In the genomic region with DNA sequence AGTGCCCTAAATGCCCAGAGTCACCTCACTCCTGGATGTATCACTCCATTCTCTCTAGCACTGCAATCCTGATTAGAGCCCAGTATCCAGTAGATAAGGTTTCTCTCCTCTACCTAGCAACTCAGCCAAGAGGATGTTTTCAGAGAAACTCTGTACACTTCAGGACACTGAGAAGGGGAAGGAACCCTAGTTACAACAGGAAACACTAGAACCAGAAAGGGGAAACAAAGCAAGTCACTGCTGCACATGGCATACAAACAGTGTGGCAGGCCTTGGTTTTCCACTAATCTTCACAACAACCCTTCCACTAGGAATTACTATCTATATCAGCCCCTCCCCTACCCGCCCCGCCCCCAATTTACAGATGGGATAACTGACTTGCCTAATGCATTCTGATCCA, we compare ENCODE assay signal across 12 cellular contexts. TPM values are rescaled to one million over a fixed set of nuclear protein-coding genes. Genes with fewer than 3 reads are reported as not detected.
A peak's percentile ranks its signal among the peaks of the same experiment; 100 is the strongest.
DNase-seq lines count a peak whose midpoint lies in the region; ATAC-seq and TF ChIP-seq lines count a peak whose summit lies in the region.
"Had no signal": no experiment of that assay in that cellular context is flagged by ENCODE, and none has a peak within 500 bp of the region (broad histone marks: within the 10 kb centered on the region; RNA-seq: fewer than 3 reads in every experiment).

No MANE protein-coding gene starts in this region.

- 92% methylated on average over 2 of the region's 2 CpGs; no CpG with 5 or more reads in 1 of the 2 experiments for WGBS in endodermal cell (ENCODE audit: insufficient coverage in 1 of 2, insufficient read length in 1 of 2), 2 experiments

- H3K4me3 ChIP-seq in OCI-LY7 (ENCODE audit: low read depth, low read length, poor library complexity, severe bottlenecking): peak overlapping the region; percentile 88
- H3K4me3 ChIP-seq in endodermal cell (ENCODE audit: low read length): no peak overlapping the region

- H3K27ac ChIP-seq in OCI-LY7 (ENCODE audit: low read depth, low read length, poor library complexity, severe bottlenecking) (no peak overlapping the region), endodermal cell (ENCODE audit: low read depth, low read length) (no peak overlapping the region)
- H3K27ac ChIP-seq: esophagus squamous epithelium had no signal

- ATAC-seq in stimulated activated effector memory CD8-positive, alpha-beta T cell treated with anti-CD3 and anti-CD28 coated beads, Interleukin-12 subunit alpha, Interleukin-12 subunit beta, amount 100 ng/mL, for 72 hours: no peak
- ATAC-seq in HG02884 (IDR thresholded peaks at IDR 0.05; ENCODE audit: unreplicated experiment) (no peak), GM19452 (IDR thresholded peaks at IDR 0.05; ENCODE audit: unreplicated experiment) (no peak), GM18519 (IDR thresholded peaks at IDR 0.05; ENCODE audit: low FRiP score, unreplicated experiment) (no peak)

- H3K36me3 ChIP-seq in OCI-LY7 (ENCODE audit: insufficient read depth, low read length) (peaks cover 13% of the 10 kb centered on the region), endodermal cell (ENCODE audit: control insufficient read depth, insufficient read depth, low read length) (peaks cover 9% of the 10 kb centered on the region)

- H3K4me1 Mint-ChIP-seq in activated T-cell treated with anti-CD3 and anti-CD28 coated beads, Interleukin-2, amount 50 U/mL, for 24 hours (ENCODE audit: low read depth): peaks cover 56% of the 10 kb centered on the region
- H3K4me1 Mint-ChIP-seq in endodermal cell: peaks cover 21% of the 10 kb centered on the region
- peaks cover 33% of the 10 kb centered on the region for H3K4me1 Mint-ChIP-seq in stimulated activated effector memory CD8-positive, alpha-beta T cell treated with anti-CD3 and anti-CD28 coated beads, Interleukin-12 subunit alpha, Interleukin-12 subunit beta, amount 100 ng/mL, for 72 hours

- H3K9ac ChIP-seq in endodermal cell (ENCODE audit: extremely low read depth, low read length, poor library complexity, severe bottlenecking): no peak overlapping the region

- H4K20me1 ChIP-seq in OCI-LY7 (ENCODE audit: insufficient read depth, low read length): peaks cover 6% of the 10 kb centered on the region; the same call in 1 of the 2 replicates

- CTCF ChIA-PET in OCI-LY7 (lab: Charles Lee; ENCODE audit: unreplicated experiment): no interaction called here

- peaks cover 26% of the 10 kb centered on the region for H3K79me2 ChIP-seq in OCI-LY7 (ENCODE audit: insufficient read depth, low read depth, low read length)

- H3K27me3 ChIP-seq in endodermal cell (ENCODE audit: control insufficient read depth, insufficient read depth, low read length, poor library complexity, severe bottlenecking): peaks cover 51% of the 10 kb centered on the region
- H3K27me3 ChIP-seq: BE2C, esophagus squamous epithelium had no signal

- H3K27me3 Mint-ChIP-seq in activated T-cell treated with anti-CD3 and anti-CD28 coated beads, Interleukin-2, amount 50 U/mL, for 24 hours: no peaks in the 10 kb centered on the region
- H3K27me3 Mint-ChIP-seq in endodermal cell (ENCODE audit: insufficient read depth): peaks cover 34% of the 10 kb centered on the region

- POLR2A ChIA-PET in OCI-LY7 (lab: Charles Lee): no interaction called here

- intact Hi-C loops in OCI-LY7 (cut with micrococcal nuclease; ENCODE audit: unreplicated experiment): loop anchor here (10.0 kb wide), 1 partner anchor 296 kb away; a partner anchor contains a TSS

- H3K4me1 ChIP-seq in OCI-LY7 (ENCODE audit: insufficient read depth, low read length, poor library complexity, severe bottlenecking) (peaks cover 22% of the 10 kb centered on the region), endodermal cell (ENCODE audit: control insufficient read depth, insufficient read depth, low read length) (no peaks in the 10 kb centered on the region)
- H3K4me1 ChIP-seq: BE2C had no signal

- H3K4me2 ChIP-seq in OCI-LY7 (ENCODE audit: low read length): peak overlapping the region; percentile 92

- no peaks in the 10 kb centered on the region for H3K9me2 ChIP-seq in OCI-LY7 (ENCODE audit: insufficient read depth, low read length)

- H3K36me3 Mint-ChIP-seq in activated T-cell treated with anti-CD3 and anti-CD28 coated beads, Interleukin-2, amount 50 U/mL, for 24 hours (ENCODE audit: low read depth): peaks cover 49% of the 10 kb centered on the region
- peaks cover 8% of the 10 kb centered on the region for H3K36me3 Mint-ChIP-seq in endodermal cell (ENCODE audit: low read depth)
- H3K36me3 Mint-ChIP-seq in stimulated activated effector memory CD8-positive, alpha-beta T cell treated with anti-CD3 and anti-CD28 coated beads, Interleukin-12 subunit alpha, Interleukin-12 subunit beta, amount 100 ng/mL, for 72 hours: peaks cover 22% of the 10 kb centered on the region

- H3K9me3 Mint-ChIP-seq in activated T-cell treated with anti-CD3 and anti-CD28 coated beads, Interleukin-2, amount 50 U/mL, for 24 hours: no peaks in the 10 kb centered on the region
- H3K9me3 Mint-ChIP-seq in endodermal cell: no peaks in the 10 kb centered on the region
- H3K9me3 Mint-ChIP-seq in stimulated activated effector memory CD8-positive, alpha-beta T cell treated with anti-CD3 and anti-CD28 coated beads, Interleukin-12 subunit alpha, Interleukin-12 subunit beta, amount 100 ng/mL, for 72 hours: no peaks in the 10 kb centered on the region

- peak overlapping the region; percentile 78 for H3K27ac Mint-ChIP-seq in activated T-cell treated with anti-CD3 and anti-CD28 coated beads, Interleukin-2, amount 50 U/mL, for 24 hours
- no peak overlapping the region for H3K27ac Mint-ChIP-seq in endodermal cell
- H3K27ac Mint-ChIP-seq in stimulated activated effector memory CD8-positive, alpha-beta T cell treated with anti-CD3 and anti-CD28 coated beads, Interleukin-12 subunit alpha, Interleukin-12 subunit beta, amount 100 ng/mL, for 72 hours: no peak overlapping the region

- H2AFZ ChIP-seq in OCI-LY7 (ENCODE audit: low read length): peak overlapping the region; percentile 84; the same call in 1 of the 2 replicates

- peak overlapping the region; percentile 89 for H3K4me3 Mint-ChIP-seq in activated T-cell treated with anti-CD3 and anti-CD28 coated beads, Interleukin-2, amount 50 U/mL, for 24 hours
- peak overlapping the region; percentile 11 for H3K4me3 Mint-ChIP-seq in endodermal cell
- peak overlapping the region; percentile 80 for H3K4me3 Mint-ChIP-seq in stimulated activated effector memory CD8-positive, alpha-beta T cell treated with anti-CD3 and anti-CD28 coated beads, Interleukin-12 subunit alpha, Interleukin-12 subunit beta, amount 100 ng/mL, for 72 hours

- no peaks in the 10 kb centered on the region for H3K9me3 ChIP-seq in OCI-LY7 (ENCODE audit: low read length)
- H3K9me3 ChIP-seq in endodermal cell (ENCODE audit: control insufficient read depth, low read length): no peaks in the 10 kb centered on the region
- H3K9me3 ChIP-seq: BE2C, esophagus squamous epithelium had no signal

- TF ChIP-seq CTCF in OCI-LY7 (conservative IDR thresholded peaks at IDR 0.05; ENCODE audit: low read length) (no peak), endodermal cell (conservative IDR thresholded peaks at IDR 0.05) (no peak)

- BruUV-seq in OCI-LY7 (replicated peaks; lab: Mats Ljungman, UMichigan): no TSS peak

- DNase-seq in activated T-cell treated with anti-CD3 and anti-CD28 coated beads, Interleukin-2, amount 50 U/mL, for 24 hours: no peak
- no peak for DNase-seq in activated T-cell treated with anti-CD3 and anti-CD28 coated beads, Interleukin-2, amount 50 U/mL, for 1 hour
- peak; percentile 55 for DNase-seq in OCI-LY7 (ENCODE audit: low spot score)
- no peak for DNase-seq in endodermal cell
- DNase-seq in stimulated activated effector memory CD8-positive, alpha-beta T cell treated with anti-CD3 and anti-CD28 coated beads, Interleukin-12 subunit alpha, Interleukin-12 subunit beta, amount 100 ng/mL, for 72 hours (ENCODE audit: low spot score in 2 of 2): no peak
- DNase-seq: activated CD8-positive, alpha-beta memory T cell treated with anti-CD3 and anti-CD28 coated beads, Interleukin-2, amount 50 U/mL, for 4 hours; BE2C; esophagus squamous epithelium; NCI-H524 treated with DMSO at 0.1 percent for 48 hours had no signal

RNA-seq across cellular contexts. Expression of a gene that starts 1.6 kb away (rescaled TPM):
- 32.2 and 32.4 TPM in 2 replicates for total RNA-seq in OCI-LY7 (2014; rRNA removed; shearing (Covaris generic))
- total RNA-seq in OCI-LY7 (2022) (44.7 and 44.9 TPM in 2 replicates), endodermal cell (10 to 100 TPM; 40.9 to 43.3 TPM)
- polyA plus RNA-seq in endodermal cell (2013, experiment 1 of 2): 47.6 TPM
- polyA plus RNA-seq in endodermal cell (2013, experiment 2 of 2): 44.9 TPM

Comparison
In these comparisons a context has a peak if more than half of its experiments do, and no peak if none do; other contexts are left out.
1. H3K4me3 Mint-ChIP-seq: peak in every context shown above with its lines; median percentile 89 in activated T-cell treated with anti-CD3 and anti-CD28 coated beads, Interleukin-2, amount 50 U/mL, for 24 hours; 80 in stimulated activated effector memory CD8-positive, alpha-beta T cell treated with anti-CD3 and anti-CD28 coated beads, Interleukin-12 subunit alpha, Interleukin-12 subunit beta, amount 100 ng/mL, for 72 hours; 11 in endodermal cell.